1 cellular context compared by ENCODE assay signal in the genomic region with DNA sequence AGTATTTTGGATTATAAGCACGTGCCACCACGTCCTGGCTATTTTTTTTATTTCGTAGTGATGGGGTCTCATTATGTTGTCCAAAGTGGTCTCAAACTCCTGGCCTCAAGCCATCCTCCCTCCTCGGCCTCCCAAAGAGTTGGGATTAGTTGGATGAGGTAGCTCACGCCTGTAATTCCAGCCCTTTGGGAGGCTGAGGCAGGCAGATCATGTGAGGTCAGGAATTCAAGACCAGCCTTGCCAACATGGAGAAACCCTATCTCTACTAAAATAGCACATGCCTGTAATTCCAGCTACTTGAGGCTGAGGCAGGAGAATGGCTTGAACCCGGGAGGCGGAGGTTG.
TF ChIP-seq lines count a peak whose summit lies in the region.

No MANE protein-coding gene starts in this region.

TF ChIP-seq in K562, 482 proteins besides CTCF, POLR2A, EP300 and RAD21 (continued from another document and continues in another):
- TF ChIP-seq, protein P1, sequence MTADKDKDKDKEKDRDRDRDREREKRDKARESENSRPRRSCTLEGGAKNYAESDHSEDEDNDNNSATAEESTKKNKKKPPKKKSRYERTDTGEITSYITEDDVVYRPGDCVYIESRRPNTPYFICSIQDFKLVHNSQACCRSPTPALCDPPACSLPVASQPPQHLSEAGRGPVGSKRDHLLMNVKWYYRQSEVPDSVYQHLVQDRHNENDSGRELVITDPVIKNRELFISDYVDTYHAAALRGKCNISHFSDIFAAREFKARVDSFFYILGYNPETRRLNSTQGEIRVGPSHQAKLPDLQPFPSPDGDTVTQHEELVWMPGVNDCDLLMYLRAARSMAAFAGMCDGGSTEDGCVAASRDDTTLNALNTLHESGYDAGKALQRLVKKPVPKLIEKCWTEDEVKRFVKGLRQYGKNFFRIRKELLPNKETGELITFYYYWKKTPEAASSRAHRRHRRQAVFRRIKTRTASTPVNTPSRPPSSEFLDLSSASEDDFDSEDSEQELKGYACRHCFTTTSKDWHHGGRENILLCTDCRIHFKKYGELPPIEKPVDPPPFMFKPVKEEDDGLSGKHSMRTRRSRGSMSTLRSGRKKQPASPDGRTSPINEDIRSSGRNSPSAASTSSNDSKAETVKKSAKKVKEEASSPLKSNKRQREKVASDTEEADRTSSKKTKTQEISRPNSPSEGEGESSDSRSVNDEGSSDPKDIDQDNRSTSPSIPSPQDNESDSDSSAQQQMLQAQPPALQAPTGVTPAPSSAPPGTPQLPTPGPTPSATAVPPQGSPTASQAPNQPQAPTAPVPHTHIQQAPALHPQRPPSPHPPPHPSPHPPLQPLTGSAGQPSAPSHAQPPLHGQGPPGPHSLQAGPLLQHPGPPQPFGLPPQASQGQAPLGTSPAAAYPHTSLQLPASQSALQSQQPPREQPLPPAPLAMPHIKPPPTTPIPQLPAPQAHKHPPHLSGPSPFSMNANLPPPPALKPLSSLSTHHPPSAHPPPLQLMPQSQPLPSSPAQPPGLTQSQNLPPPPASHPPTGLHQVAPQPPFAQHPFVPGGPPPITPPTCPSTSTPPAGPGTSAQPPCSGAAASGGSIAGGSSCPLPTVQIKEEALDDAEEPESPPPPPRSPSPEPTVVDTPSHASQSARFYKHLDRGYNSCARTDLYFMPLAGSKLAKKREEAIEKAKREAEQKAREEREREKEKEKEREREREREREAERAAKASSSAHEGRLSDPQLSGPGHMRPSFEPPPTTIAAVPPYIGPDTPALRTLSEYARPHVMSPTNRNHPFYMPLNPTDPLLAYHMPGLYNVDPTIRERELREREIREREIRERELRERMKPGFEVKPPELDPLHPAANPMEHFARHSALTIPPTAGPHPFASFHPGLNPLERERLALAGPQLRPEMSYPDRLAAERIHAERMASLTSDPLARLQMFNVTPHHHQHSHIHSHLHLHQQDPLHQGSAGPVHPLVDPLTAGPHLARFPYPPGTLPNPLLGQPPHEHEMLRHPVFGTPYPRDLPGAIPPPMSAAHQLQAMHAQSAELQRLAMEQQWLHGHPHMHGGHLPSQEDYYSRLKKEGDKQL (CRISPR knock-in tag; IDR thresholded peaks at IDR 0.05; ENCODE audit: borderline replicate concordance): no peak
- TF ChIP-seq SNAPC5 (CRISPR knock-in tag; IDR thresholded peaks at IDR 0.05): no peak
- no peak for TF ChIP-seq ETV6 (IDR thresholded peaks at IDR 0.05; ENCODE audit: borderline replicate concordance in 1 of 2, low read depth in 2 of 2, low read length in 1 of 2)
- TF ChIP-seq ETV6 (CRISPR knock-in tag; IDR thresholded peaks at IDR 0.05; ENCODE audit: borderline replicate concordance): no peak
- TF ChIP-seq ZBTB1 (CRISPR knock-in tag; IDR thresholded peaks at IDR 0.05; ENCODE audit: borderline replicate concordance, low read depth): no peak
- TF ChIP-seq POU5F1 (IDR thresholded peaks at IDR 0.05; ENCODE audit: borderline replicate concordance, low read depth, low read length, partially characterized antibody): no peak
- TF ChIP-seq ZNF224 (CRISPR knock-in tag; IDR thresholded peaks at IDR 0.05): no peak
- no peak for TF ChIP-seq FIP1L1 (IDR thresholded peaks at IDR 0.05; ENCODE audit: low read depth, low read length, poor library complexity, severe bottlenecking)
- TF ChIP-seq ZSCAN29 (IDR thresholded peaks at IDR 0.05): no peak
- 0 out of 2 replicates have a peak, but pooled peaks have one; percentile 23 for TF ChIP-seq MTF1 (CRISPR knock-in tag; IDR thresholded peaks at IDR 0.05; ENCODE audit: borderline replicate concordance)
- TF ChIP-seq RNF2 (IDR thresholded peaks at IDR 0.05): no peak
- TF ChIP-seq FOS (IDR thresholded peaks at IDR 0.05; ENCODE audit: extremely low read depth, insufficient read length): no peak
- TF ChIP-seq SMARCB1 (IDR thresholded peaks at IDR 0.05; ENCODE audit: insufficient read length, low read depth): no peak
- TF ChIP-seq COPS2 (conservative IDR thresholded peaks at IDR 0.05): no peak
- TF ChIP-seq RFX5 (IDR thresholded peaks at IDR 0.05; ENCODE audit: low read depth, low read length): no peak
- TF ChIP-seq PATZ1 (CRISPR knock-in tag; IDR thresholded peaks at IDR 0.05; ENCODE audit: borderline replicate concordance): no peak
- no peak for TF ChIP-seq SREBF2 (CRISPR knock-in tag; IDR thresholded peaks at IDR 0.05)
- peak; percentile 46 for TF ChIP-seq ZNF592 (IDR thresholded peaks at IDR 0.05)
- TF ChIP-seq U2AF1 (optimal IDR thresholded peaks at IDR 0.05; ENCODE audit: low read depth, low read length): no peak
- no peak for TF ChIP-seq CHD1 (IDR thresholded peaks at IDR 0.05; ENCODE audit: low read length)
- no peak for TF ChIP-seq ESRRA (IDR thresholded peaks at IDR 0.05; ENCODE audit: borderline replicate concordance, low read depth)
- TF ChIP-seq ZNF764 (CRISPR knock-in tag; IDR thresholded peaks at IDR 0.05; ENCODE audit: low read depth): no peak
- no peak for TF ChIP-seq RFX7 (CRISPR knock-in tag; IDR thresholded peaks at IDR 0.05)
- peak; percentile 10; the same call in 1 of the 2 replicates for TF ChIP-seq ZBTB17 (CRISPR knock-in tag; IDR thresholded peaks at IDR 0.05)
- no peak for TF ChIP-seq TEAD1 (CRISPR knock-in tag; IDR thresholded peaks at IDR 0.05)
- no peak for TF ChIP-seq SRSF3 (IDR thresholded peaks at IDR 0.05; ENCODE audit: insufficient read depth, low read length)
- TF ChIP-seq ZNF143 (CRISPR knock-in tag; IDR thresholded peaks at IDR 0.05): no peak
- no peak for TF ChIP-seq KLF10 (CRISPR knock-in tag; IDR thresholded peaks at IDR 0.05)
- TF ChIP-seq, protein P2, sequence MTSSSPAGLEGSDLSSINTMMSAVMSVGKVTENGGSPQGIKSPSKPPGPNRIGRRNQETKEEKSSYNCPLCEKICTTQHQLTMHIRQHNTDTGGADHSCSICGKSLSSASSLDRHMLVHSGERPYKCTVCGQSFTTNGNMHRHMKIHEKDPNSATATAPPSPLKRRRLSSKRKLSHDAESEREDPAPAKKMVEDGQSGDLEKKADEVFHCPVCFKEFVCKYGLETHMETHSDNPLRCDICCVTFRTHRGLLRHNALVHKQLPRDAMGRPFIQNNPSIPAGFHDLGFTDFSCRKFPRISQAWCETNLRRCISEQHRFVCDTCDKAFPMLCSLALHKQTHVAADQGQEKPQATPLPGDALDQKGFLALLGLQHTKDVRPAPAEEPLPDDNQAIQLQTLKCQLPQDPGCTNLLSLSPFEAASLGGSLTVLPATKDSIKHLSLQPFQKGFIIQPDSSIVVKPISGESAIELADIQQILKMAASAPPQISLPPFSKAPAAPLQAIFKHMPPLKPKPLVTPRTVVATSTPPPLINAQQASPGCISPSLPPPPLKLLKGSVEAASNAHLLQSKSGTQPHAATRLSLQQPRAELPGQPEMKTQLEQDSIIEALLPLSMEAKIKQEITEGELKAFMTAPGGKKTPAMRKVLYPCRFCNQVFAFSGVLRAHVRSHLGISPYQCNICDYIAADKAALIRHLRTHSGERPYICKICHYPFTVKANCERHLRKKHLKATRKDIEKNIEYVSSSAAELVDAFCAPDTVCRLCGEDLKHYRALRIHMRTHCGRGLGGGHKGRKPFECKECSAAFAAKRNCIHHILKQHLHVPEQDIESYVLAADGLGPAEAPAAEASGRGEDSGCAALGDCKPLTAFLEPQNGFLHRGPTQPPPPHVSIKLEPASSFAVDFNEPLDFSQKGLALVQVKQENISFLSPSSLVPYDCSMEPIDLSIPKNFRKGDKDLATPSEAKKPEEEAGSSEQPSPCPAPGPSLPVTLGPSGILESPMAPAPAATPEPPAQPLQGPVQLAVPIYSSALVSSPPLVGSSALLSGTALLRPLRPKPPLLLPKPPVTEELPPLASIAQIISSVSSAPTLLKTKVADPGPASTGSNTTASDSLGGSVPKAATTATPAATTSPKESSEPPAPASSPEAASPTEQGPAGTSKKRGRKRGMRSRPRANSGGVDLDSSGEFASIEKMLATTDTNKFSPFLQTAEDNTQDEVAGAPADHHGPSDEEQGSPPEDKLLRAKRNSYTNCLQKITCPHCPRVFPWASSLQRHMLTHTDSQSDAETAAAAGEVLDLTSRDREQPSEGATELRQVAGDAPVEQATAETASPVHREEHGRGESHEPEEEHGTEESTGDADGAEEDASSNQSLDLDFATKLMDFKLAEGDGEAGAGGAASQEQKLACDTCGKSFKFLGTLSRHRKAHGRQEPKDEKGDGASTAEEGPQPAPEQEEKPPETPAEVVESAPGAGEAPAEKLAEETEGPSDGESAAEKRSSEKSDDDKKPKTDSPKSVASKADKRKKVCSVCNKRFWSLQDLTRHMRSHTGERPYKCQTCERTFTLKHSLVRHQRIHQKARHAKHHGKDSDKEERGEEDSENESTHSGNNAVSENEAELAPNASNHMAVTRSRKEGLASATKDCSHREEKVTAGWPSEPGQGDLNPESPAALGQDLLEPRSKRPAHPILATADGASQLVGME (CRISPR knock-in tag; IDR thresholded peaks at IDR 0.05): no peak
- no peak for TF ChIP-seq SMC3 (conservative IDR thresholded peaks at IDR 0.05; ENCODE audit: insufficient read depth, low read depth, low read length)
- no peak for TF ChIP-seq FOXK1 (CRISPR knock-in tag; IDR thresholded peaks at IDR 0.05; ENCODE audit: borderline replicate concordance)
- TF ChIP-seq ID3 (CRISPR knock-in tag; IDR thresholded peaks at IDR 0.05): no peak
- TF ChIP-seq ID3 (tag; IDR thresholded peaks at IDR 0.05): no peak
- peak in 1 of 2 experiments; percentile 13 for TF ChIP-seq E2F6 (IDR thresholded peaks at IDR 0.05; ENCODE audit: borderline replicate concordance in 1 of 2, extremely low read depth in 1 of 2, insufficient read depth in 1 of 2, insufficient read length in 1 of 2, low read depth in 1 of 2, low read length in 1 of 2, poor library complexity in 1 of 2, severe bottlenecking in 1 of 2)
- peak; percentile 25; the same call in 1 of the 2 replicates for TF ChIP-seq ZNF311 (CRISPR knock-in tag; IDR thresholded peaks at IDR 0.05)
- no peak for TF ChIP-seq NRF1 (conservative IDR thresholded peaks at IDR 0.05 in 1 of 2, IDR thresholded peaks at IDR 0.05 in 1 of 2)
- TF ChIP-seq, protein P3, sequence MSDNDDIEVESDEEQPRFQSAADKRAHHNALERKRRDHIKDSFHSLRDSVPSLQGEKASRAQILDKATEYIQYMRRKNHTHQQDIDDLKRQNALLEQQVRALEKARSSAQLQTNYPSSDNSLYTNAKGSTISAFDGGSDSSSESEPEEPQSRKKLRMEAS (CRISPR knock-in tag; IDR thresholded peaks at IDR 0.05): no peak
- no peak for TF ChIP-seq ZNF324 (CRISPR knock-in tag; IDR thresholded peaks at IDR 0.05)
- no peak for TF ChIP-seq ZNF717 (CRISPR knock-in tag; IDR thresholded peaks at IDR 0.05)
- no peak for TF ChIP-seq NCOA6 (IDR thresholded peaks at IDR 0.05)
- no peak for TF ChIP-seq HDGF (IDR thresholded peaks at IDR 0.05)
- no peak for TF ChIP-seq ZFP30 (CRISPR knock-in tag; IDR thresholded peaks at IDR 0.05; ENCODE audit: borderline replicate concordance)
- no peak for TF ChIP-seq IFI16 (CRISPR knock-in tag; IDR thresholded peaks at IDR 0.05)
- TF ChIP-seq RBM39 (optimal IDR thresholded peaks at IDR 0.05; ENCODE audit: low read depth, low read length): no peak
